8 cellular contexts compared by ENCODE assay signal in the genomic region with DNA sequence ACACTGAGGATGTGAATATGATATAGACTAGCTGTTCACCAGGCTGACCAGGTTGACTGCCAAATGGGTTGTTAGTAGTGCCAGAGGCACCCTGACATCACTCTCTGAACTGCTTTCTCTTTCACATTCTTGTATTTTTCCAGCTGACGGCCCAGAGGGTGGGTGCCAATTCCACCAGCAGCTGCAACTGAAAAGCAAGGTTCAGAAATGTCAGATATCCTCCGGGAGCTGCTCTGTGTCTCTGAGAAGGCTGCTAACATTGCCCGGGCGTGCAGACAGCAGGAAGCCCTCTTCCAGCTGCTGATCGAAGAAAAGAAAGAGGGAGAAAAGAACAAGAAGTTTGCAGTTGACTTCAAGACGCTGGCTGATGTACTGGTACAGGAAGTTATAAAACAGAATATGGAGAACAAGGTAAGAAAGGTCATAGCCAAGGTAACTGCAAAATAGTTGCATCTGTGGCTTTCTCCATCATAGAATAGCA. TPM values are rescaled to one million over a fixed set of nuclear protein-coding genes. Genes with fewer than 3 reads are reported as not detected.
DNase-seq lines count a peak whose midpoint lies in the region; ATAC-seq and TF ChIP-seq lines count a peak whose summit lies in the region.

No MANE protein-coding gene starts in this region.

- TF ChIP-seq POLR2A in esophagus muscularis mucosa (IDR thresholded peaks at IDR 0.05; ENCODE audit: low read depth) (no peak), upper lobe of left lung (IDR thresholded peaks at IDR 0.05) (no peak)

- peaks cover 9 to 19% of the 10 kb centered on the region in 2 donors for H3K4me1 Mint-ChIP-seq in natural killer cell treated with Interleukin-12 subunit alpha and Interleukin-12 subunit beta and Interleukin-15 and Interleukin-18, amount 100 ng/mL, for 72 hours (ENCODE audit: low read depth in 2 of 2)

- H3K36me3 ChIP-seq in KOPT-K1 (ENCODE audit: insufficient read depth, low read length) (no peaks in the 10 kb centered on the region), esophagus muscularis mucosa (peaks cover 0 to 33% (median 16%) of the 10 kb centered on the region in 4 donors), upper lobe of left lung (peaks cover 0 to 18% (median 5%) of the 10 kb centered on the region in 4 donors)

- H3K36me3 Mint-ChIP-seq in natural killer cell treated with Interleukin-12 subunit alpha and Interleukin-12 subunit beta and Interleukin-15 and Interleukin-18, amount 100 ng/mL, for 72 hours: no peaks in the 10 kb centered on the region

- TF ChIP-seq CTCF in esophagus muscularis mucosa (IDR thresholded peaks at IDR 0.05) (no peak), upper lobe of left lung (IDR thresholded peaks at IDR 0.05) (no peak)

- H3K27me3 Mint-ChIP-seq in natural killer cell treated with Interleukin-12 subunit alpha and Interleukin-12 subunit beta and Interleukin-15 and Interleukin-18, amount 100 ng/mL, for 72 hours: no peaks in the 10 kb centered on the region

- H3K27me3 ChIP-seq in esophagus muscularis mucosa: no peaks in the 10 kb centered on the region
- no peaks in the 10 kb centered on the region for H3K27me3 ChIP-seq in upper lobe of left lung

- no peak for TF ChIP-seq EP300 in esophagus muscularis mucosa (IDR thresholded peaks at IDR 0.05)
- TF ChIP-seq EP300 in upper lobe of left lung (IDR thresholded peaks at IDR 0.05): no peak

- intact Hi-C loops in esophagus muscularis mucosa (cut with DNase I): no loop called here

- H3K9me3 Mint-ChIP-seq in natural killer cell treated with Interleukin-12 subunit alpha and Interleukin-12 subunit beta and Interleukin-15 and Interleukin-18, amount 100 ng/mL, for 72 hours: no peaks in the 10 kb centered on the region

- DNase-seq in DMS 273 (lab: John Stamatoyannopoulos, UW; ENCODE audit: unreplicated experiment) (peak; percentile 72), esophagus muscularis mucosa (ENCODE audit: extremely low spot score) (no peak), upper lobe of left lung (peak in 1 of 2 donors; percentile 43), KG1 (lab: John Stamatoyannopoulos, UW) (no peak)
- DNase-seq in activated CD8-positive, alpha-beta memory T cell treated with anti-CD3 and anti-CD28 coated beads, Interleukin-2, amount 50 U/mL, for 48 hours: peak; percentile 61
- no peak for DNase-seq in natural killer cell treated with Interleukin-12 subunit alpha and Interleukin-12 subunit beta and Interleukin-15 and Interleukin-18, amount 100 ng/mL, for 72 hours (ENCODE audit: low spot score)

- peak overlapping the region; percentile 43 to 54 (median 44) for H3K4me3 ChIP-seq in esophagus muscularis mucosa
- peak overlapping the region in 3 of 4 donors; percentile 1 to 35 (median 29) for H3K4me3 ChIP-seq in upper lobe of left lung

- H3K4me3 Mint-ChIP-seq in natural killer cell treated with Interleukin-12 subunit alpha and Interleukin-12 subunit beta and Interleukin-15 and Interleukin-18, amount 100 ng/mL, for 72 hours: peak overlapping the region; percentile 89

- ATAC-seq in GM21423 (IDR thresholded peaks at IDR 0.05; ENCODE audit: unreplicated experiment) (peak; percentile 92), upper lobe of left lung (ENCODE audit: low FRiP score in 2 of 2) (peak; percentile 74 to 90)
- ATAC-seq in natural killer cell treated with Interleukin-12 subunit alpha and Interleukin-12 subunit beta and Interleukin-15 and Interleukin-18, amount 100 ng/mL, for 72 hours: peak; percentile 78 to 88

- peak overlapping the region; percentile 76 to 96 for H3K27ac Mint-ChIP-seq in natural killer cell treated with Interleukin-12 subunit alpha and Interleukin-12 subunit beta and Interleukin-15 and Interleukin-18, amount 100 ng/mL, for 72 hours

- H3K9me3 ChIP-seq in KOPT-K1 (ENCODE audit: insufficient read depth, low read length, poor library complexity, severe bottlenecking) (no peaks in the 10 kb centered on the region), esophagus muscularis mucosa (no peaks in the 10 kb centered on the region), upper lobe of left lung (no peaks in the 10 kb centered on the region)

- H3K27ac ChIP-seq in KOPT-K1 (ENCODE audit: low read depth, low read length, poor library complexity, severe bottlenecking): peak overlapping the region; percentile 73
- H3K27ac ChIP-seq in esophagus muscularis mucosa (replicated peaks in 1 of 4): peak overlapping the region; percentile 74 to 82 (median 75)
- H3K27ac ChIP-seq in upper lobe of left lung: peak overlapping the region; percentile 43 to 75 (median 60)

- WGBS in esophagus muscularis mucosa: 2% methylated on average over 6 of the region's 6 CpGs
- WGBS in upper lobe of left lung, 2 donors: 18 to 21% methylated on average over 6 of the region's 6 CpGs

- H3K4me1 ChIP-seq in esophagus muscularis mucosa (peaks cover 29 to 68% (median 61%) of the 10 kb centered on the region in 4 donors), upper lobe of left lung (peaks cover 24 to 38% (median 32%) of the 10 kb centered on the region in 4 donors)

RNA-seq across cellular contexts. Expression of gene INPP1, which starts 16.5 kb away (rescaled TPM):
- total RNA-seq in esophagus muscularis mucosa (10 to 100 TPM; 17.1 to 23.6 (median 21.0) TPM), upper lobe of left lung (10 to 100 TPM; 17.6 to 37.6 (median 26.9) TPM)
- 10 to 100 TPM; 13.5 to 19.4 TPM for total RNA-seq in natural killer cell treated with Interleukin-12 subunit alpha and Interleukin-12 subunit beta and Interleukin-15 and Interleukin-18, amount 100 ng/mL, for 72 hours

RNA-seq across cellular contexts. Expression of gene HIBCH, which starts 40.3 kb away (rescaled TPM):
- total RNA-seq in esophagus muscularis mucosa: 10 to 100 TPM; 12.3 to 20.2 (median 15.5) TPM
- 10 to 100 TPM; 19.8 to 68.4 TPM for total RNA-seq in natural killer cell treated with Interleukin-12 subunit alpha and Interleukin-12 subunit beta and Interleukin-15 and Interleukin-18, amount 100 ng/mL, for 72 hours
- total RNA-seq in upper lobe of left lung: 10 to 100 TPM; 10.1 to 24.2 (median 14.7) TPM

RNA-seq across cellular contexts. Expression of gene MFSD6, which starts 48.2 kb away (rescaled TPM):
- total RNA-seq in esophagus muscularis mucosa: 100 to 1,000 TPM; 145 to 180 (median 163) TPM
- total RNA-seq in natural killer cell treated with Interleukin-12 subunit alpha and Interleukin-12 subunit beta and Interleukin-15 and Interleukin-18, amount 100 ng/mL, for 72 hours: 10 to 100 TPM; 44.9 to 48.1 TPM
- total RNA-seq in upper lobe of left lung: 100 to 1,000 TPM in 2 of 6 donors, 10 to 100 TPM in 4; 46.9 to 136 (median 80.4) TPM

Comparison
In these comparisons a context has a peak if more than half of its experiments do, and no peak if none do; other contexts are left out.
1. DNase-seq: peak in DMS 273 (single experiment) and activated CD8-positive, alpha-beta memory T cell treated with anti-CD3 and anti-CD28 coated beads, Interleukin-2, amount 50 U/mL, for 48 hours (single experiment); none in esophagus muscularis mucosa (single experiment), natural killer cell treated with Interleukin-12 subunit alpha and Interleukin-12 subunit beta and Interleukin-15 and Interleukin-18, amount 100 ng/mL, for 72 hours (single experiment) and KG1 (single experiment).
2. Peak in every context shown above with its lines, with median percentiles within 50 percentile points of each other: ATAC-seq and H3K27ac ChIP-seq.